In the genomic region with DNA sequence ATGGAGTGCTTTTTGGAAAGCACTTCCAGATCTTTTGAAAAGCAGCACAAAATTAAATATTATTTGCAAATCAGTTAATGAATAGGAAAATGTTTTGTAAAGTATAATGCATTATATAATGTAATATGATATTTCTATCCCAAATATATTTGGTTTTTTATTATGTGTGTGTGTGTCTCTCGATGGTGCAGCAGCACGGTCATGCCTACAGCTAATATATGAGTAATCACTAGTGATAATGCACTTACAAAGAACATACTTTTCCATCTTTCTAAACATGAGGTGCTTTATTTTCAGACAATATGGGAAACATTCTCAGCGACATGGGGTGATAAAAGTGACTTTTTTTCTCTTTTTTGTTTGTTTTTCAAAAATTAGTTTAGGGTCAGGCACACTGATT, we compare ENCODE assay signal across 9 cellular contexts. TPM values are rescaled to one million over a fixed set of nuclear protein-coding genes. Genes with fewer than 3 reads are reported as not detected.
DNase-seq lines count a peak whose midpoint lies in the region; ATAC-seq and TF ChIP-seq lines count a peak whose summit lies in the region.
"Had no signal": no experiment of that assay in that cellular context is flagged by ENCODE, and none has a peak within 500 bp of the region (broad histone marks: within the 10 kb centered on the region; RNA-seq: fewer than 3 reads in every experiment).

No MANE protein-coding gene starts in this region.

- no peaks in the 10 kb centered on the region for H3K9me3 Mint-ChIP-seq in activated T-cell treated with anti-CD3 and anti-CD28 coated beads, Interleukin-2, amount 50 U/mL, for 72 hours

- no peak for ATAC-seq in activated T-cell treated with anti-CD3 and anti-CD28 coated beads, Interleukin-2, amount 50 U/mL, for 72 hours (replicated peaks in 1 of 2)
- no peak for ATAC-seq in thoracic aorta (ENCODE audit: insufficient number of reproducible peaks, low FRiP score, low read depth)
- no peak for ATAC-seq in GM19023 (IDR thresholded peaks at IDR 0.05; ENCODE audit: unreplicated experiment)

- peak overlapping the region; percentile 87 for H3K4me3 ChIP-seq in adipocyte (ENCODE audit: low read length)
- no peak overlapping the region for H3K4me3 ChIP-seq in liver (ENCODE audit: low read depth in 1 of 3, low read length in 3 of 3)
- H3K4me3 ChIP-seq in thoracic aorta: peak overlapping the region; percentile 77

- H3K9ac ChIP-seq in adipocyte (ENCODE audit: low read length): peak overlapping the region; percentile 95
- peak overlapping the region; percentile 96 to 99 for H3K9ac ChIP-seq in liver (ENCODE audit: low read depth in 1 of 2, low read length in 2 of 2)

- no peak for DNase-seq in activated T-cell treated with anti-CD3 and anti-CD28 coated beads, Interleukin-2, amount 50 U/mL, for 72 hours
- no peak for DNase-seq in activated T-cell treated with anti-CD3 and anti-CD28 coated beads for 4 hours
- no peak for DNase-seq in adipocyte (ENCODE audit: low read depth)
- DNase-seq in thoracic aorta (ENCODE audit: low spot score): no peak
- DNase-seq in NCI-H128 (lab: John Stamatoyannopoulos, UW; ENCODE audit: unreplicated experiment): no peak
- DNase-seq in dedifferentiated amniotic fluid mesenchymal stem cell (ENCODE audit: extremely low spot score): no peak
- DNase-seq: NCI-H446 treated with DMSO at 0.1 percent for 48 hours had no signal

- peak overlapping the region; percentile 90 to 95 for H3K4me3 Mint-ChIP-seq in activated T-cell treated with anti-CD3 and anti-CD28 coated beads, Interleukin-2, amount 50 U/mL, for 72 hours

- 85% methylated on average over 3 of the region's 3 CpGs for WGBS in liver

- TF ChIP-seq CTCF in liver (IDR thresholded peaks at IDR 0.05; ENCODE audit: low read depth, low read length, missing input control) (no peak), thoracic aorta (IDR thresholded peaks at IDR 0.05) (no peak)

- no peak overlapping the region for H3K27ac Mint-ChIP-seq in activated T-cell treated with anti-CD3 and anti-CD28 coated beads, Interleukin-2, amount 50 U/mL, for 72 hours

- TF ChIP-seq RAD21 in liver (IDR thresholded peaks at IDR 0.05): no peak

- H3K36me3 Mint-ChIP-seq in activated T-cell treated with anti-CD3 and anti-CD28 coated beads, Interleukin-2, amount 50 U/mL, for 72 hours (ENCODE audit: insufficient read depth in 2 of 2): peaks cover 0 to 1% of the 10 kb centered on the region in 2 donors

- H3K4me1 ChIP-seq in adipocyte (ENCODE audit: control insufficient read depth, insufficient read depth, low read length): peaks cover 31% of the 10 kb centered on the region
- peaks cover 2 to 29% (median 12%) of the 10 kb centered on the region in 4 donors for H3K4me1 ChIP-seq in liver (ENCODE audit: control insufficient read depth in 4 of 4, insufficient read depth in 4 of 4, low read length in 3 of 4)
- H3K4me1 ChIP-seq in thoracic aorta (ENCODE audit: control insufficient read depth in 1 of 2, low read depth in 2 of 2): peaks cover 18 to 22% of the 10 kb centered on the region in 2 donors

- peaks cover 37% of the 10 kb centered on the region for H3K4me1 Mint-ChIP-seq in activated T-cell treated with anti-CD3 and anti-CD28 coated beads, Interleukin-2, amount 50 U/mL, for 72 hours (ENCODE audit: low read depth)

- H3K27me3 Mint-ChIP-seq in activated T-cell treated with anti-CD3 and anti-CD28 coated beads, Interleukin-2, amount 50 U/mL, for 72 hours (ENCODE audit: low read depth): no peaks in the 10 kb centered on the region

- no peaks in the 10 kb centered on the region for H3K36me3 ChIP-seq in adipocyte (ENCODE audit: control insufficient read depth, insufficient read depth, low read length, severe bottlenecking)
- H3K36me3 ChIP-seq in liver (ENCODE audit: control insufficient read depth in 4 of 4, insufficient read depth in 3 of 4, low read depth in 1 of 4, low read length in 3 of 4): no peaks in the 10 kb centered on the region
- H3K36me3 ChIP-seq in thoracic aorta: no peaks in the 10 kb centered on the region

- no peak overlapping the region for H3K27ac ChIP-seq in liver (ENCODE audit: low read depth in 1 of 2, low read length in 2 of 2)
- peak overlapping the region; percentile 91 to 92 for H3K27ac ChIP-seq in thoracic aorta

- H3K9me3 ChIP-seq in adipocyte (ENCODE audit: control insufficient read depth, low read length) (no peaks in the 10 kb centered on the region), liver (ENCODE audit: control insufficient read depth in 4 of 4, low read length in 3 of 4) (no peaks in the 10 kb centered on the region), thoracic aorta (no peaks in the 10 kb centered on the region)

- H3K27me3 ChIP-seq in adipocyte (replicated peaks; ENCODE audit: control insufficient read depth, insufficient read depth, low read length) (no peaks in the 10 kb centered on the region), liver (ENCODE audit: control insufficient read depth in 4 of 4, insufficient read depth in 4 of 4, low read length in 3 of 4) (no peaks in the 10 kb centered on the region), thoracic aorta (replicated peaks; ENCODE audit: insufficient read depth) (no peaks in the 10 kb centered on the region)

TF ChIP-seq in liver, 16 proteins besides CTCF, POLR2A, EP300 and RAD21:
- TF ChIP-seq EGR1 (IDR thresholded peaks at IDR 0.05; ENCODE audit: low read depth in 2 of 2): no peak
- TF ChIP-seq, protein P1, sequence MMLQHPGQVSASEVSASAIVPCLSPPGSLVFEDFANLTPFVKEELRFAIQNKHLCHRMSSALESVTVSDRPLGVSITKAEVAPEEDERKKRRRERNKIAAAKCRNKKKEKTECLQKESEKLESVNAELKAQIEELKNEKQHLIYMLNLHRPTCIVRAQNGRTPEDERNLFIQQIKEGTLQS (IDR thresholded peaks at IDR 0.05): no peak
- no peak for TF ChIP-seq HNF4A (conservative IDR thresholded peaks at IDR 0.05)
- TF ChIP-seq TAF1 (conservative IDR thresholded peaks at IDR 0.05): no peak
- no peak for TF ChIP-seq NR2F2 (IDR thresholded peaks at IDR 0.05)
- no peak for TF ChIP-seq GABPA (IDR thresholded peaks at IDR 0.05 in 1 of 2, conservative IDR thresholded peaks at IDR 0.05 in 1 of 2)
- TF ChIP-seq, protein P2, sequence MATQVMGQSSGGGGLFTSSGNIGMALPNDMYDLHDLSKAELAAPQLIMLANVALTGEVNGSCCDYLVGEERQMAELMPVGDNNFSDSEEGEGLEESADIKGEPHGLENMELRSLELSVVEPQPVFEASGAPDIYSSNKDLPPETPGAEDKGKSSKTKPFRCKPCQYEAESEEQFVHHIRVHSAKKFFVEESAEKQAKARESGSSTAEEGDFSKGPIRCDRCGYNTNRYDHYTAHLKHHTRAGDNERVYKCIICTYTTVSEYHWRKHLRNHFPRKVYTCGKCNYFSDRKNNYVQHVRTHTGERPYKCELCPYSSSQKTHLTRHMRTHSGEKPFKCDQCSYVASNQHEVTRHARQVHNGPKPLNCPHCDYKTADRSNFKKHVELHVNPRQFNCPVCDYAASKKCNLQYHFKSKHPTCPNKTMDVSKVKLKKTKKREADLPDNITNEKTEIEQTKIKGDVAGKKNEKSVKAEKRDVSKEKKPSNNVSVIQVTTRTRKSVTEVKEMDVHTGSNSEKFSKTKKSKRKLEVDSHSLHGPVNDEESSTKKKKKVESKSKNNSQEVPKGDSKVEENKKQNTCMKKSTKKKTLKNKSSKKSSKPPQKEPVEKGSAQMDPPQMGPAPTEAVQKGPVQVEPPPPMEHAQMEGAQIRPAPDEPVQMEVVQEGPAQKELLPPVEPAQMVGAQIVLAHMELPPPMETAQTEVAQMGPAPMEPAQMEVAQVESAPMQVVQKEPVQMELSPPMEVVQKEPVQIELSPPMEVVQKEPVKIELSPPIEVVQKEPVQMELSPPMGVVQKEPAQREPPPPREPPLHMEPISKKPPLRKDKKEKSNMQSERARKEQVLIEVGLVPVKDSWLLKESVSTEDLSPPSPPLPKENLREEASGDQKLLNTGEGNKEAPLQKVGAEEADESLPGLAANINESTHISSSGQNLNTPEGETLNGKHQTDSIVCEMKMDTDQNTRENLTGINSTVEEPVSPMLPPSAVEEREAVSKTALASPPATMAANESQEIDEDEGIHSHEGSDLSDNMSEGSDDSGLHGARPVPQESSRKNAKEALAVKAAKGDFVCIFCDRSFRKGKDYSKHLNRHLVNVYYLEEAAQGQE (IDR thresholded peaks at IDR 0.05): no peak
- no peak for TF ChIP-seq HNF4G (IDR thresholded peaks at IDR 0.05)
- TF ChIP-seq SP1 (IDR thresholded peaks at IDR 0.05): no peak
- no peak for TF ChIP-seq FOXA1 (IDR thresholded peaks at IDR 0.05)
- TF ChIP-seq, protein P3, sequence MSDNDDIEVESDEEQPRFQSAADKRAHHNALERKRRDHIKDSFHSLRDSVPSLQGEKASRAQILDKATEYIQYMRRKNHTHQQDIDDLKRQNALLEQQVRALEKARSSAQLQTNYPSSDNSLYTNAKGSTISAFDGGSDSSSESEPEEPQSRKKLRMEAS (IDR thresholded peaks at IDR 0.05): no peak

RNA-seq across cellular contexts. Expression of a gene that starts 1.3 kb away (rescaled TPM):
- 10 to 100 TPM; 17.6 to 20.1 TPM for total RNA-seq in activated T-cell treated with anti-CD3 and anti-CD28 coated beads, Interleukin-2, amount 50 U/mL, for 72 hours
- total RNA-seq in liver (1 to 10 TPM; 8.7 to 9.5 TPM), thoracic aorta (10 to 100 TPM; 19.1 to 40.1 TPM)
- polyA plus RNA-seq in liver: 10 to 100 TPM in 1 of 2 donors, 1 to 10 TPM in 1; 2.5 to 15.8 TPM

Comparison
In these comparisons a context has a peak if more than half of its experiments do, and no peak if none do; other contexts are left out.
1. H3K4me3 ChIP-seq: peak in adipocyte (single experiment) and thoracic aorta (single experiment); none in liver (0 of 3).
2. H3K27ac ChIP-seq: peak in thoracic aorta (2 of 2); none in liver (0 of 2).